8 cellular contexts compared by ENCODE assay signal in the genomic region with DNA sequence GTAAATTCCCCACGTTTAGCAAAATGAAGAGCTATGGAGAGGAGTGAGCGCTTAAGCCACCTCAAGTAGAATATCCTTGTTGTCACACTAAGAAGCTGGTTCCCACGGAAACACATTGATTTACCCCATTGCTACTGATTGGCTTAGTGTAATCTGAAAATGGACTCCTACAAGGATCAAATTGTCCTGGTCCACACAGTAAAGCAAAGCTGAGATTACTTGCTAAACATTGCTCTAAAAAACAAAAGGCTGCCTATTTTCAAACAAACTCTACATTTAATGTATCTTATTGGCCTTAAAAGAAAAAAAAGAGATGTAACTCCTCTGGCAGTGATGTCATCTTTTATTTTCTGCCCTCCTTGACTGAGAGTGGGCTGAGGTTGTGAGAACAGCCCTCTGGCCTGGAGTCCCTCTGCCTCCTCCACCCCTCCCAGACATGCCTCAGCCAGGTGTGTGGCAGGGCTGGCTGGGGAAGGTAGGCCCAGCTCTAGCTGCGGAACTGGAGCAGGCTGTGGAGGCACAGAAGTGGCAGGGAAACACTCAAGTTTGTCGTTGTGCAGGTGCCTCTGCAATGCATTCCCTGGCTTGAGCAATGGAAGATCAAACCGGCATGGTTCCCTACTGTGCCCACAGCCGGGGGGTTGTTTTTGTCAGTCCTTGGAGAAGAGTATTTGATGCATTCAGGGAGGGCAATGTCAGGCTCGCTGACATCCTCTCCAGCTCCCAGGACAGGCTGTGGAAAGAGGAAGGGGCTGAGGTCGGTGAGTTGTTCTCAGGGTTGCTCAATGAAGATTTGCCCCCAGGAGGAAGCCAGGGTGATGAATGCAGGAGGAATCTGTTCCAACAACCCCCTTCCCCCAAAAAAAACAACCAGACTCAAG. TPM values are rescaled to one million over a fixed set of nuclear protein-coding genes. Genes with fewer than 3 reads are reported as not detected.
DNase-seq lines count a peak whose midpoint lies in the region; ATAC-seq and TF ChIP-seq lines count a peak whose summit lies in the region.

No MANE protein-coding gene starts in this region.

- TF ChIP-seq CTCF in gastroesophageal sphincter (IDR thresholded peaks at IDR 0.05) (no peak), progenitor cell of endocrine pancreas (IDR thresholded peaks at IDR 0.05; ENCODE audit: unreplicated experiment) (no peak)

- no peaks in the 10 kb centered on the region for H3K27me3 Mint-ChIP-seq in activated T-helper 17 cell treated with anti-CD3 and anti-CD28 coated beads, Interleukin-2, amount 50 U/mL, for 72 hours
- no peaks in the 10 kb centered on the region for H3K27me3 Mint-ChIP-seq in progenitor cell of endocrine pancreas

- peak overlapping the region; percentile 100 for H3K27ac Mint-ChIP-seq in activated T-helper 17 cell treated with anti-CD3 and anti-CD28 coated beads, Interleukin-2, amount 50 U/mL, for 72 hours
- H3K27ac Mint-ChIP-seq in progenitor cell of endocrine pancreas = peak overlapping the region; percentile 95

- 51 to 54% methylated on average over 3 to 4 of the region's 9 CpGs for WGBS in gastroesophageal sphincter (ENCODE audit: low coverage in 1 of 2), 2 donors

- peaks cover 51 to 74% (median 65%) of the 10 kb centered on the region in 11 experiments for H3K36me3 ChIP-seq in BLaER1 treated with 17β-estradiol and CSF1 and Interleukin-3, amounts not matched to agents 10 nM and 100 nM
- H3K36me3 ChIP-seq in HUES6 (ENCODE audit: control insufficient read depth, insufficient read depth, low read length) = peaks cover 42% of the 10 kb centered on the region
- H3K36me3 ChIP-seq in gastroesophageal sphincter = peaks cover 5 to 58% of the 10 kb centered on the region in 2 donors

- H3K4me2 ChIP-seq in BLaER1 treated with 17β-estradiol and CSF1 and Interleukin-3, amounts not matched to agents 10 nM and 100 nM = peak overlapping the region in 10 of 11 experiments; percentile 26 to 97 (median 58); a peak in 20 of 22 replicates

- peak overlapping the region in 8 of 11 experiments; percentile 6 to 69 (median 36); a peak in 11 of 22 replicates for H3K9ac ChIP-seq in BLaER1 treated with 17β-estradiol and CSF1 and Interleukin-3, amounts not matched to agents 10 nM and 100 nM
- H3K9ac ChIP-seq in HUES6 (ENCODE audit: low read length) = no peak overlapping the region

- H3K4me1 Mint-ChIP-seq in activated T-helper 17 cell treated with anti-CD3 and anti-CD28 coated beads, Interleukin-2, amount 50 U/mL, for 72 hours = peaks cover 40% of the 10 kb centered on the region
- H3K4me1 Mint-ChIP-seq in progenitor cell of endocrine pancreas (ENCODE audit: low read depth) = peaks cover 27% of the 10 kb centered on the region

- peak overlapping the region; percentile 98 for H3K4me3 Mint-ChIP-seq in activated T-helper 17 cell treated with anti-CD3 and anti-CD28 coated beads, Interleukin-2, amount 50 U/mL, for 72 hours
- H3K4me3 Mint-ChIP-seq in progenitor cell of endocrine pancreas (ENCODE audit: low read depth) = peak overlapping the region; percentile 31

- TF ChIP-seq EP300 in gastroesophageal sphincter (IDR thresholded peaks at IDR 0.05) = no peak

- no peaks in the 10 kb centered on the region for H3K27me3 ChIP-seq in BLaER1 treated with 17β-estradiol and CSF1 and Interleukin-3, amounts not matched to agents 10 nM and 100 nM
- no peaks in the 10 kb centered on the region for H3K27me3 ChIP-seq in HUES6 (ENCODE audit: control insufficient read depth, insufficient read depth, low read length)
- H3K27me3 ChIP-seq in gastroesophageal sphincter = no peaks in the 10 kb centered on the region

- no peaks in the 10 kb centered on the region for H3K9me3 Mint-ChIP-seq in activated T-helper 17 cell treated with anti-CD3 and anti-CD28 coated beads, Interleukin-2, amount 50 U/mL, for 72 hours
- no peaks in the 10 kb centered on the region for H3K9me3 Mint-ChIP-seq in progenitor cell of endocrine pancreas (ENCODE audit: low read depth)

- DNase-seq in progenitor cell of endocrine pancreas (ENCODE audit: low spot score, unreplicated experiment) = no peak
- DNase-seq in NCI-H774 (lab: John Stamatoyannopoulos, UW) = no peak

- TF ChIP-seq POLR2A in gastroesophageal sphincter (IDR thresholded peaks at IDR 0.05) = peak in 1 of 2 donors; percentile 11

- peaks cover 67% of the 10 kb centered on the region for H3K36me3 Mint-ChIP-seq in activated T-helper 17 cell treated with anti-CD3 and anti-CD28 coated beads, Interleukin-2, amount 50 U/mL, for 72 hours (ENCODE audit: low read depth)
- H3K36me3 Mint-ChIP-seq in progenitor cell of endocrine pancreas (ENCODE audit: insufficient read depth) = peaks cover 44% of the 10 kb centered on the region

- 0 out of 20 replicates have a peak overlapping the region, but pooled peaks of 2 of the 10 experiments have one; percentile 5 to 9 for H3K4me3 ChIP-seq in BLaER1 treated with 17β-estradiol and CSF1 and Interleukin-3, amounts not matched to agents 10 nM and 100 nM
- H3K4me3 ChIP-seq in HUES6 (ENCODE audit: low read depth, low read length) (no peak overlapping the region), gastroesophageal sphincter (no peak overlapping the region)

- peaks cover 48 to 62% (median 55%) of the 10 kb centered on the region in 10 experiments for H3K4me1 ChIP-seq in BLaER1 treated with 17β-estradiol and CSF1 and Interleukin-3, amounts not matched to agents 10 nM and 100 nM
- H3K4me1 ChIP-seq in HUES6 (ENCODE audit: control insufficient read depth, insufficient read depth, low read length) (peaks cover 29% of the 10 kb centered on the region), gastroesophageal sphincter (peaks cover 25 to 67% (median 33%) of the 10 kb centered on the region in 3 donors)

- ATAC-seq in activated T-helper 17 cell treated with anti-CD3 and anti-CD28 coated beads, Interleukin-2, amount 50 U/mL, for 72 hours (replicated peaks) = peak; percentile 20
- ATAC-seq in gastroesophageal sphincter (peak; percentile 40), GM18868 (IDR thresholded peaks at IDR 0.05; ENCODE audit: unreplicated experiment) (no peak), HG03159 (IDR thresholded peaks at IDR 0.05; ENCODE audit: unreplicated experiment) (no peak)

- H3K27ac ChIP-seq in BLaER1 treated with 17β-estradiol and CSF1 and Interleukin-3, amounts not matched to agents 10 nM and 100 nM = peak overlapping the region; percentile 11 to 100 (median 67); a peak in 20 of 22 replicates
- peak overlapping the region; percentile 2; the same call in 1 of the 2 replicates for H3K27ac ChIP-seq in HUES6 (ENCODE audit: low read depth, low read length)
- H3K27ac ChIP-seq in gastroesophageal sphincter = peak overlapping the region; percentile 93 to 100 (median 100)

- peaks cover 47 to 66% (median 64%) of the 10 kb centered on the region in 11 experiments for H4K20me1 ChIP-seq in BLaER1 treated with 17β-estradiol and CSF1 and Interleukin-3, amounts not matched to agents 10 nM and 100 nM

- H3K9me3 ChIP-seq in BLaER1 treated with 17β-estradiol and CSF1 and Interleukin-3, amounts not matched to agents 10 nM and 100 nM (replicated peaks in 1 of 11) = peaks cover 0 to 4% (median 0%) of the 10 kb centered on the region in 11 experiments; a peak in 2 of 22 replicates
- H3K9me3 ChIP-seq in HUES6 (ENCODE audit: control insufficient read depth, insufficient read depth, low read depth, low read length) (no peaks in the 10 kb centered on the region), gastroesophageal sphincter (no peaks in the 10 kb centered on the region)

RNA-seq across cellular contexts. Expression of gene KLF6, which starts 9.1 kb away (rescaled TPM):
- total RNA-seq in activated T-helper 17 cell treated with anti-CD3 and anti-CD28 coated beads, Interleukin-2, amount 50 U/mL, for 72 hours = 100 to 1,000 TPM; 163 to 201 TPM
- total RNA-seq in gastroesophageal sphincter (100 to 1,000 TPM in 2 of 4 donors, 10 to 100 TPM in 2; 90.3 to 113 (median 105) TPM), progenitor cell of endocrine pancreas (95.5 and 109 TPM in 2 replicates)

Comparison
In these comparisons a context has a peak if more than half of its experiments do, and no peak if none do; other contexts are left out.
1. H3K27ac ChIP-seq: peak in every context shown above with its lines; median percentile 100 in gastroesophageal sphincter; 67 in BLaER1 treated with 17β-estradiol and CSF1 and Interleukin-3, amounts not matched to agents 10 nM and 100 nM; 2 in HUES6.
2. ATAC-seq: peak in activated T-helper 17 cell treated with anti-CD3 and anti-CD28 coated beads, Interleukin-2, amount 50 U/mL, for 72 hours (single experiment) and gastroesophageal sphincter (single experiment); none in GM18868 (single experiment) and HG03159 (single experiment).